ENCODE assay signal across 8 cellular contexts in the genomic region with DNA sequence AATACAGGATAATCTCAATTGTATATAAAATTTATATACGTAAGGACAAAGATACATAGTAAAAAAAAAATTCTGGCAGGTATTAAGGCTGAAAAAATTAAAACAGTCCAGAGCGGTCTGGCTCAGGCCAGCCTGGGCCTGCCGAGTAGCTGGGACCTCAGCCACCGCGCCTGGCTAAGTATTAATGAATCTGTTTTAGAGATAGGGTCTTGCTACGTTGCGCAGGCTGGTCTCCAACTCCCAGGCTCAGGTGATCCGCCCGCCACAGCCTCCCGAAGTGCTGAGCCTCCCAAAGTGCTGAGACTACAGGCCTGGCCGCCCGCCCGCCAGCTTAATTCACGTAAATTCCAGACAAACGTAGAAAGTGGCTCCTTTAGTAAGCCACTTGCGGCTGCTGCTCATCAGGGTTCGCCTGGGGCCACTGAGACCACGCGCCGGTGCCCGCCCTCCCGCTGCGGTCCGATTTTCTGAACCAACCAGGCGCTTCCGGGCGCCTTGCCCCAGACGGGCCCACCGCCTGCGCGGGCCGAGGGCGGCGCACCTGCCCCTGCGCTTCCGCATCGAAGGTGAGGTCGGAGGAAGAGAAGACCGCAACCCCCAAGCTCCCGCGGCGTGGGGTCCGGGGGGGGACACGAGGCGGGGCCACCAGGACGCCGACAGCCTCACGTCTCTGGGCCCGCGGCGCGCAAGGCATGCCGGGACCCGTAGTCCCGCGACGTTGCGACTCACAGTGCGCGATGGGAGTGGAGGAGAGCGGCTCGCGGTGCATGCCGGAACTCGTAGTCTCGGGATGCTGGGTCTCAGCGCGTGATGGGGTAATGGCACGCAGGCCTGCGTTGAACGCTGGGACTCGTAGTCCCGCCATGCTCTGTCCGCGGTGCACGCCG. TPM values are rescaled to one million over a fixed set of nuclear protein-coding genes. Genes with fewer than 3 reads are reported as not detected.
DNase-seq lines count a peak whose midpoint lies in the region; ATAC-seq, FAIRE-seq and TF ChIP-seq lines count a peak whose summit lies in the region.

No MANE protein-coding gene starts in this region.

- 4% methylated on average over 18 of the region's 77 CpGs for WGBS in HepG2 (ENCODE audit: low lambda C conversion rate)

- H3K9me3 ChIP-seq in CD4-positive, alpha-beta T cell (ENCODE audit: control insufficient read depth, low read length): no peaks in the 10 kb centered on the region
- no peaks in the 10 kb centered on the region for H3K9me3 ChIP-seq in HepG2 (ENCODE audit: low read length)

- peaks cover 0 to 5% of the 10 kb centered on the region in 2 experiments; a peak in 2 of 5 replicates for H3K36me3 ChIP-seq in HepG2 (replicated peaks in 1 of 2; ENCODE audit: control insufficient read depth in 1 of 2, insufficient read depth in 2 of 2, low read length in 2 of 2)

- BruUV-seq in HepG2 (replicated peaks; lab: Mats Ljungman, UMichigan): TSS peak; percentile 74

- H3K4me3 ChIP-seq in HepG2 (replicated peaks in 1 of 3; ENCODE audit: insufficient read depth in 1 of 3, low read depth in 2 of 3, low read length in 3 of 3): peak overlapping the region; percentile 74 to 90 (median 89)

- POLR2A ChIA-PET in CD4-positive, alpha-beta T cell (lab: Charles Lee): interaction anchor here (0.7 to 2.6 kb wide), 17 partner anchors 15 to 610 kb away, joined by 3 to 17 read pairs (median 4); a partner anchor contains a TSS
- POLR2A ChIA-PET in activated CD4-positive, alpha-beta memory T cell treated with anti-CD3 and anti-CD28 coated beads for 36 hours (lab: Charles Lee): interaction anchor here (0.7 to 1.3 kb wide), 3 partner anchors 276 to 310 kb away, joined by 3 to 4 read pairs (median 3); a partner anchor contains a TSS
- POLR2A ChIA-PET in HepG2 (lab: Yijun Ruan, JAX): interaction anchor here (1.0 kb wide), 2 partner anchors 11 to 255 kb away, joined by 3 read pairs; no protein-coding TSS in a partner anchor

- H2AFZ ChIP-seq in HepG2 (ENCODE audit: low read length): no peak overlapping the region

- H3K9me3 Mint-ChIP-seq in CD4-positive, alpha-beta T cell: no peaks in the 10 kb centered on the region
- H3K9me3 Mint-ChIP-seq in activated CD4-positive, alpha-beta memory T cell treated with anti-CD3 and anti-CD28 coated beads for 36 hours: no peaks in the 10 kb centered on the region

- H3K36me3 Mint-ChIP-seq in CD4-positive, alpha-beta T cell (ENCODE audit: low read depth): peaks cover 50% of the 10 kb centered on the region
- peaks cover 35% of the 10 kb centered on the region for H3K36me3 Mint-ChIP-seq in activated CD4-positive, alpha-beta memory T cell treated with anti-CD3 and anti-CD28 coated beads for 36 hours

- no peak for TF ChIP-seq CTCF in CD4-positive, alpha-beta T cell (IDR thresholded peaks at IDR 0.05)
- TF ChIP-seq CTCF in HepG2 (CRISPR knock-in tag; IDR thresholded peaks at IDR 0.05): peak; percentile 46

- DNase-seq in CD4-positive, alpha-beta T cell: peak; percentile 95 to 98 (median 97)
- DNase-seq in NCI-H82 (lab: John Stamatoyannopoulos, UW) (peak; percentile 99), dermis microvascular lymphatic vessel endothelial cell (ENCODE audit: low read depth in 2 of 2) (peak; percentile 98 to 99), HepG2 (ENCODE audit: low spot score) (peak; percentile 97)
- DNase-seq in activated CD4-positive, alpha-beta memory T cell treated with anti-CD3 and anti-CD28 coated beads for 36 hours: peak; percentile 99
- DNase-seq in stimulated activated CD4-positive, alpha-beta T cell treated with anti-CD3 and anti-CD28 coated beads, Interleukin-2, amount 100 ng/mL, for 48 hours: peak; percentile 92

- peak overlapping the region; percentile 96 for H3K9ac ChIP-seq in HepG2 (ENCODE audit: insufficient read depth, low read depth, low read length)

- no peak; a peak in 1 of 4 replicates for TF ChIP-seq EP300 in HepG2 (IDR thresholded peaks at IDR 0.05; ENCODE audit: low read depth in 2 of 2, low read length in 2 of 2)
- TF ChIP-seq EP300 in HepG2 (CRISPR knock-in tag; IDR thresholded peaks at IDR 0.05; ENCODE audit: borderline replicate concordance): peak; percentile 59

- no peaks in the 10 kb centered on the region for H3K27me3 Mint-ChIP-seq in CD4-positive, alpha-beta T cell
- H3K27me3 Mint-ChIP-seq in activated CD4-positive, alpha-beta memory T cell treated with anti-CD3 and anti-CD28 coated beads for 36 hours: no peaks in the 10 kb centered on the region

- H3K27ac ChIP-seq in CD4-positive, alpha-beta T cell (ENCODE audit: low read depth, low read length): peak overlapping the region; percentile 99
- peak overlapping the region; percentile 95 for H3K27ac ChIP-seq in HepG2 (ENCODE audit: extremely low read length, insufficient read depth, low read length)

- peaks cover 70% of the 10 kb centered on the region for H3K4me1 Mint-ChIP-seq in CD4-positive, alpha-beta T cell (ENCODE audit: low read depth)
- H3K4me1 Mint-ChIP-seq in activated CD4-positive, alpha-beta memory T cell treated with anti-CD3 and anti-CD28 coated beads for 36 hours (ENCODE audit: low read depth): peaks cover 60% of the 10 kb centered on the region

- peak; percentile 86 for ATAC-seq in CD4-positive, alpha-beta T cell (ENCODE audit: poor library complexity)
- ATAC-seq in GM19452 (IDR thresholded peaks at IDR 0.05; ENCODE audit: unreplicated experiment): peak; percentile 94
- ATAC-seq in HG03575 (IDR thresholded peaks at IDR 0.05; ENCODE audit: extremely low read depth, insufficient number of reproducible peaks, low FRiP score, unreplicated experiment): peak; percentile 93
- peak; percentile 93 for ATAC-seq in HepG2

- 0 out of 2 replicates have a peak, but pooled peaks have one; percentile 2 for TF ChIP-seq RAD21 in HepG2 (CRISPR knock-in tag; IDR thresholded peaks at IDR 0.05)

- H3K4me1 ChIP-seq in HepG2 (ENCODE audit: insufficient read depth, low read length): peaks cover 55% of the 10 kb centered on the region

- in situ Hi-C loops in HepG2 (cut with HindIII; ENCODE audit: extremely low pct_ligation_motif_present, low pct_unique_long_range_greater_than_20kb): no loop called here

- H3K27ac Mint-ChIP-seq in CD4-positive, alpha-beta T cell: peak overlapping the region; percentile 100
- H3K27ac Mint-ChIP-seq in activated CD4-positive, alpha-beta memory T cell treated with anti-CD3 and anti-CD28 coated beads for 36 hours: peak overlapping the region; percentile 98

- intact Hi-C loops in CD4-positive, alpha-beta T cell (cut with DNase I, micrococcal nuclease): loop anchor here (1.0 to 5.0 kb wide), 6 partner anchors 156 to 430 kb away; a partner anchor contains a TSS
- intact Hi-C loops in activated CD4-positive, alpha-beta memory T cell treated with anti-CD3 and anti-CD28 coated beads for 36 hours (cut with micrococcal nuclease): loop anchor here (1.0 to 2.0 kb wide), 8 partner anchors 156 to 610 kb away; a partner anchor contains a TSS
- intact Hi-C loops in HepG2 (cut with micrococcal nuclease; ENCODE audit: unreplicated experiment): no loop called here

- peaks cover 4% of the 10 kb centered on the region; the same call in 1 of the 2 replicates for H4K20me1 ChIP-seq in HepG2 (ENCODE audit: insufficient read depth, low read length)

- FAIRE-seq in HepG2 (lab: Jason Lieb, UNC): peak; percentile 92

- CTCF ChIA-PET in CD4-positive, alpha-beta T cell (lab: Charles Lee): no interaction called here
- CTCF ChIA-PET in activated CD4-positive, alpha-beta memory T cell treated with anti-CD3 and anti-CD28 coated beads for 36 hours (lab: Charles Lee): no interaction called here
- CTCF ChIA-PET in HepG2 (lab: Yijun Ruan, JAX; ENCODE audit: low intra/inter-chr PET ratio, low total read pairs): no interaction called here

- peak overlapping the region; percentile 90 for H3K4me2 ChIP-seq in HepG2 (ENCODE audit: low read depth, low read length)

- H3K79me2 ChIP-seq in HepG2 (ENCODE audit: insufficient read depth, low read length): peaks cover 44% of the 10 kb centered on the region

- H3K27me3 ChIP-seq in CD4-positive, alpha-beta T cell (ENCODE audit: control insufficient read depth, insufficient read depth, low read length): no peaks in the 10 kb centered on the region
- no peaks in the 10 kb centered on the region; a peak in 1 of 5 replicates for H3K27me3 ChIP-seq in HepG2 (ENCODE audit: control insufficient read depth in 1 of 2, insufficient read depth in 2 of 2, low read length in 2 of 2)

- H3K4me3 Mint-ChIP-seq in CD4-positive, alpha-beta T cell: peak overlapping the region; percentile 100
- peak overlapping the region; percentile 90 for H3K4me3 Mint-ChIP-seq in activated CD4-positive, alpha-beta memory T cell treated with anti-CD3 and anti-CD28 coated beads for 36 hours

- peak in 1 of 2 experiments; percentile 58; a peak in 1 of 4 replicates for TF ChIP-seq POLR2A in HepG2 (IDR thresholded peaks at IDR 0.05; ENCODE audit: insufficient read depth in 1 of 2, low read depth in 2 of 2, low read length in 2 of 2)

TF ChIP-seq in HepG2, 621 proteins besides CTCF, POLR2A, EP300 and RAD21 (continues in another document):
- no peak for TF ChIP-seq NKX3-1 (CRISPR knock-in tag; IDR thresholded peaks at IDR 0.05)

RNA-seq across cellular contexts. Expression of a gene that starts 0.7 kb away (rescaled TPM):
- 10 to 100 TPM; 69.0 to 79.6 TPM for total RNA-seq in CD4-positive, alpha-beta T cell
- 10 to 100 TPM; 35.4 to 36.0 TPM for total RNA-seq in activated CD4-positive, alpha-beta memory T cell treated with anti-CD3 and anti-CD28 coated beads for 36 hours
- total RNA-seq in dermis microvascular lymphatic vessel endothelial cell (19.9 and 27.7 TPM in 2 replicates), HepG2 (2016; rRNA removed; fragmentation: Illumina TruSeq; extraction: Trizol) (9.9 and 11.0 TPM in 2 replicates)
- 3.1 and 4.7 TPM in 2 replicates for total RNA-seq in HepG2 (2016; cell fraction: cytosol; rRNA removed; fragmentation: Illumina TruSeq; extraction: Trizol; ENCODE audit: low read depth)
- 9.0 and 10.9 TPM in 2 replicates for total RNA-seq in HepG2 (2016; cell fraction: insoluble cytoplasmic fraction; rRNA removed; fragmentation: Illumina TruSeq; extraction: Trizol)
- total RNA-seq in HepG2 (2016; cell fraction: membrane; rRNA removed; fragmentation: Illumina TruSeq; extraction: Trizol): 4.2 and 4.6 TPM in 2 replicates
- 8.1 and 9.4 TPM in 2 replicates for total RNA-seq in HepG2 (2016; cell fraction: nucleus; rRNA removed; fragmentation: Illumina TruSeq; extraction: Trizol)
- 6.9 and 8.0 TPM in 2 replicates for polyA plus RNA-seq in HepG2 (2011; rRNA removed)
- polyA plus RNA-seq in HepG2 (2011; cell fraction: cytosol; rRNA removed): 4.9 and 6.4 TPM in 2 replicates
- 14.1 and 18.1 TPM in 2 replicates for polyA plus RNA-seq in HepG2 (2011; cell fraction: nucleus; rRNA removed)
- polyA plus RNA-seq in HepG2 (2012): 5.4 and 8.7 TPM in 2 replicates
- polyA plus RNA-seq in HepG2 (2016; cell fraction: cytosol; fragmentation: Illumina TruSeq; extraction: Trizol; ENCODE audit: low read depth): 0.57 and 0.62 TPM in 2 replicates
- polyA plus RNA-seq in HepG2 (2016; cell fraction: insoluble cytoplasmic fraction; fragmentation: Illumina TruSeq; extraction: Trizol; ENCODE audit: low read depth): 9.2 and 9.6 TPM in 2 replicates
- polyA plus RNA-seq in HepG2 (2016; cell fraction: membrane; fragmentation: Illumina TruSeq; extraction: Trizol; ENCODE audit: low read depth): 1.5 and 1.8 TPM in 2 replicates
- 12.6 and 13.4 TPM in 2 replicates for polyA plus RNA-seq in HepG2 (2016; cell fraction: nucleus; fragmentation: Illumina TruSeq; extraction: Trizol; ENCODE audit: insufficient read depth, low read depth)
- polyA minus RNA-seq in HepG2 (2011; rRNA and poly(A)+ RNA removed; ENCODE audit: low replicate concordance): 12.3 and 14.8 TPM in 2 replicates
- 5.7 and 6.2 TPM in 2 replicates for polyA minus RNA-seq in HepG2 (2011; cell fraction: cytosol; rRNA and poly(A)+ RNA removed)
- polyA minus RNA-seq in HepG2 (2011; cell fraction: nucleus; rRNA and poly(A)+ RNA removed): 11.6 and 14.5 TPM in 2 replicates

Comparison
In these comparisons a context has a peak if more than half of its experiments do, and no peak if none do; other contexts are left out.
1. Peak in every context shown above with its lines: DNase-seq, ATAC-seq, H3K4me3 ChIP-seq and H3K27ac ChIP-seq.